Comparison of ENCODE assay signal across 1 cellular context in the genomic region with DNA sequence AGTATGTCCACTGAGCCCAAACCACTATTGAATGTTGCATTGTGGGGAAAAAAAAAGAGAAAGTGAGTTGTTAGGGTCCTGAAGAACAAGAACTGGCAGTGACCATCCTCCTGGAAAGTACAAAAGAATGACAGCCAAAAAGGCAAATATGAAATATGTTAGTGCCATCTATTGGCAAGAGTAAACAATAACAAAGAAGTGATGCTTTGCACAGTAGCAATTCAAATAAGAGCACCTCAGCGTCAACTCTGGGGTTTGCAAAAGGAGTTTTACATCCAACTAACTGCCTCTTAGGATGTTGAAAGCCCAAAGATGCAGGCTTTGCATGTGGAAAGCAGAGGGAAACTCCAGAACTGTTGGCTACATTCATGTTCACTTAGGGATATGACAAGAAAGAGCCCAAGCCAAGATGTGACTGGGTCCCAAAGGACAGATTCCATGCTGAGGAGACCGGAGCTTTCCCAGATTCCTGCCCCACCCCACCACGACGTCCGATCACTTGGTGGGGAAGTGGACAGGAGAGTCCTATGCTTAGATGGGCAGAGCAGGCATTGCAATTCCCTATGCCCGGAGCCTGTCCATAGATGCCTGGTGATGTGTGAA.
TF ChIP-seq lines count a peak whose summit lies in the region.

No MANE protein-coding gene starts in this region.

TF ChIP-seq in SK-N-SH treated with all-trans-retinoic acid at 6 μM for 48 hours, 23 proteins besides CTCF, POLR2A, EP300 and RAD21 (continued from another document):
- TF ChIP-seq, protein P1, sequence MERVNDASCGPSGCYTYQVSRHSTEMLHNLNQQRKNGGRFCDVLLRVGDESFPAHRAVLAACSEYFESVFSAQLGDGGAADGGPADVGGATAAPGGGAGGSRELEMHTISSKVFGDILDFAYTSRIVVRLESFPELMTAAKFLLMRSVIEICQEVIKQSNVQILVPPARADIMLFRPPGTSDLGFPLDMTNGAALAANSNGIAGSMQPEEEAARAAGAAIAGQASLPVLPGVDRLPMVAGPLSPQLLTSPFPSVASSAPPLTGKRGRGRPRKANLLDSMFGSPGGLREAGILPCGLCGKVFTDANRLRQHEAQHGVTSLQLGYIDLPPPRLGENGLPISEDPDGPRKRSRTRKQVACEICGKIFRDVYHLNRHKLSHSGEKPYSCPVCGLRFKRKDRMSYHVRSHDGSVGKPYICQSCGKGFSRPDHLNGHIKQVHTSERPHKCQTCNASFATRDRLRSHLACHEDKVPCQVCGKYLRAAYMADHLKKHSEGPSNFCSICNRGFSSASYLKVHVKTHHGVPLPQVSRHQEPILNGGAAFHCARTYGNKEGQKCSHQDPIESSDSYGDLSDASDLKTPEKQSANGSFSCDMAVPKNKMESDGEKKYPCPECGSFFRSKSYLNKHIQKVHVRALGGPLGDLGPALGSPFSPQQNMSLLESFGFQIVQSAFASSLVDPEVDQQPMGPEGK (CRISPR knock-in tag; IDR thresholded peaks at IDR 0.05; ENCODE audit: borderline replicate concordance) = no peak
- TF ChIP-seq GLIS3 (CRISPR knock-in tag; IDR thresholded peaks at IDR 0.05) (no peak), TCF4 (CRISPR knock-in tag; IDR thresholded peaks at IDR 0.05; ENCODE audit: borderline replicate concordance) (no peak), ARNTL (CRISPR knock-in tag; IDR thresholded peaks at IDR 0.05; ENCODE audit: borderline replicate concordance, low read depth) (no peak), BACH2 (CRISPR knock-in tag; IDR thresholded peaks at IDR 0.05; ENCODE audit: borderline replicate concordance) (no peak)
- TF ChIP-seq, protein P2, sequence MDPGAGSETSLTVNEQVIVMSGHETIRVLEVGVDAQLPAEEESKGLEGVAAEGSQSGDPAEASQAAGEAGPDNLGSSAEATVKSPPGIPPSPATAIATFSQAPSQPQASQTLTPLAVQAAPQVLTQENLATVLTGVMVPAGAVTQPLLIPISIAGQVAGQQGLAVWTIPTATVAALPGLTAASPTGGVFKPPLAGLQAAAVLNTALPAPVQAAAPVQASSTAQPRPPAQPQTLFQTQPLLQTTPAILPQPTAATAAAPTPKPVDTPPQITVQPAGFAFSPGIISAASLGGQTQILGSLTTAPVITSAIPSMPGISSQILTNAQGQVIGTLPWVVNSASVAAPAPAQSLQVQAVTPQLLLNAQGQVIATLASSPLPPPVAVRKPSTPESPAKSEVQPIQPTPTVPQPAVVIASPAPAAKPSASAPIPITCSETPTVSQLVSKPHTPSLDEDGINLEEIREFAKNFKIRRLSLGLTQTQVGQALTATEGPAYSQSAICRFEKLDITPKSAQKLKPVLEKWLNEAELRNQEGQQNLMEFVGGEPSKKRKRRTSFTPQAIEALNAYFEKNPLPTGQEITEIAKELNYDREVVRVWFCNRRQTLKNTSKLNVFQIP (CRISPR knock-in tag; IDR thresholded peaks at IDR 0.05; ENCODE audit: borderline replicate concordance, low read depth) = no peak
